In the genomic region with DNA sequence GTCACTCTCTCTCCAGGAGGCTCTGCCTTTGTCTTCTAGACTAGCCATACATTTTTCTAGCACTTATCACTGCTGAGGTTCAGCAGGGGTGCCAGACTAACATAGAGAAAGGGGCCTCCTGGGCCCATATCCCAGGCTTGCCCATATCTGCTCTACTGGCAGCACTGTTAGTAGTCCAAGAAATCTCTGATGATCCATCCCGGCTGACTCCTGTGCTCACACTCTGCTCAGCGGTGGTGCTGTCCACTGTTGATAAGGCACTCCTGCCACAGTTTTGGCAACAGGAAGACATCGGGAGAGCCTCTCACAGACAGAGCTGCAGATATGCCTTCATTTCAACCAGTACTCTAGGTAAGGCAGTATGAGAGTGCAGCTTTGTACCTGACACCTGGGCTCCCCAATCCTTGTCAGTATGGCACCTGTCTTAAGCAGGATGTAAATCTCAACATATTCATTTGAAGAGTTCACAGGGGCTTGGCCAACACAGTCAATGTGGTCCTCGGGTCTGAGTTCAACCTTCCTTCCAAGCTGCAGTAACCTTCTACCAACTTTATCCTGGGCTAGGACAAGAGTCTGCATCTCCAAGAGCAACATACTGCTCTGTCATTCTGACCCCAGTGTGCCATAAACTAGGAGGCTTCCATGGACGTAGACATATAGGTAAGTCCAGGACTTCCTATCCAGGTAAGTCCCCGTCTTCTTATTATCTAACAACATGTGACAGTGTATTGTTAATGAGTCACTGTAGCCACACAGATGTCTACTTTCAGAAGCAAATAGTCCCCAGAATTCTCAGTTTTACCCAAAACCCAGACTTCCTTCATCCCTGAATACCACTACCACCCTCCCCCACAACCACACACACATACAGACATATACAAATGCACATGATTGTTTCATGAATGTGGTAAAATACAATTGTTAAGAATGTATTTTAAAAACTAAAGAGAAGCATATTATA, we compare ENCODE assay signal across 8 cellular contexts. TPM values are rescaled to one million over a fixed set of nuclear protein-coding genes. Genes with fewer than 3 reads are reported as not detected.
DNase-seq lines count a peak whose midpoint lies in the region; ATAC-seq, FAIRE-seq and TF ChIP-seq lines count a peak whose summit lies in the region.

No MANE protein-coding gene starts in this region.

- H2AFZ ChIP-seq in endothelial cell of umbilical vein (ENCODE audit: low read depth, low read length) (no peak overlapping the region), hepatocyte (no peak overlapping the region)

- TF ChIP-seq CTCF in endothelial cell of umbilical vein (IDR thresholded peaks at IDR 0.05; ENCODE audit: extremely low read depth in 1 of 2, insufficient read depth in 1 of 2, low read depth in 1 of 2, low read length in 2 of 2), result no peak
- no peak for TF ChIP-seq CTCF in uterus (IDR thresholded peaks at IDR 0.05)
- no peak for TF ChIP-seq CTCF in hepatocyte (IDR thresholded peaks at IDR 0.05; ENCODE audit: poor library complexity)

- H3K4me2 ChIP-seq in endothelial cell of umbilical vein (ENCODE audit: insufficient read depth, low read length) (peak overlapping the region; percentile 52), hepatocyte (no peak overlapping the region)

- H3K4me1 Mint-ChIP-seq in CD4-positive, CD25-positive, alpha-beta regulatory T cell, result peaks cover 6 to 86% (median 53%) of the 10 kb centered on the region in 4 donors

- H4K20me1 ChIP-seq in endothelial cell of umbilical vein (replicated peaks; ENCODE audit: control insufficient read depth, extremely low read depth, insufficient read depth, low read length) (no peaks in the 10 kb centered on the region), hepatocyte (ENCODE audit: insufficient read depth, poor library complexity, severe bottlenecking) (peaks cover 28% of the 10 kb centered on the region)

- DNase-seq in CD4-positive, CD25-positive, alpha-beta regulatory T cell, result peak in 1 of 3 donors; percentile 37
- DNase-seq in endothelial cell of umbilical vein (ENCODE audit: low read depth, low spot score) (peak; percentile 44), uterus (no peak), NCI-H1694 (lab: John Stamatoyannopoulos, UW) (no peak), AG20443 (ENCODE audit: low spot score) (no peak), hepatocyte (ENCODE audit: low spot score) (no peak)

- no peaks in the 10 kb centered on the region for H3K9me2 ChIP-seq in hepatocyte (replicated peaks; ENCODE audit: insufficient read depth)

- intact Hi-C loops in endothelial cell of umbilical vein (cut with micrococcal nuclease), result no loop called here
- intact Hi-C loops in uterus (cut with DNase I; ENCODE audit: low total_unique reads), result no loop called here

- dilution Hi-C loops in endothelial cell of umbilical vein (cut with MboI; ENCODE audit: extremely low pct_ligation_motif_present, low sequenced_read_pairs), result no loop called here

- peaks cover 20% of the 10 kb centered on the region for H3K4me1 ChIP-seq in CD4-positive, CD25-positive, alpha-beta regulatory T cell (ENCODE audit: control insufficient read depth, insufficient read depth, low read length, poor library complexity, severe bottlenecking)
- H3K4me1 ChIP-seq in endothelial cell of umbilical vein (ENCODE audit: control insufficient read depth, extremely low read depth, insufficient read depth, low read length) (peaks cover 62% of the 10 kb centered on the region), uterus (peaks cover 32 to 34% of the 10 kb centered on the region in 2 donors), hepatocyte (ENCODE audit: insufficient read depth) (peaks cover 4% of the 10 kb centered on the region)

- H3K9me1 ChIP-seq in endothelial cell of umbilical vein (replicated peaks; ENCODE audit: control insufficient read depth, extremely low read depth, insufficient read depth, low read length), result no peaks in the 10 kb centered on the region

- no peaks in the 10 kb centered on the region for H3K27me3 Mint-ChIP-seq in CD4-positive, CD25-positive, alpha-beta regulatory T cell

- H3K79me2 ChIP-seq in endothelial cell of umbilical vein (ENCODE audit: control insufficient read depth, insufficient read depth, low read length) (peaks cover 99% of the 10 kb centered on the region), hepatocyte (peaks cover 97% of the 10 kb centered on the region)

- WGBS in hepatocyte (ENCODE audit: low lambda C conversion rate, missing lambda C conversion rate), result 55% methylated on average over 6 of the region's 6 CpGs

- H3K27ac Mint-ChIP-seq in CD4-positive, CD25-positive, alpha-beta regulatory T cell, result peak overlapping the region; percentile 5 to 88 (median 53)

- no peak overlapping the region for H3K4me3 ChIP-seq in CD4-positive, CD25-positive, alpha-beta regulatory T cell (ENCODE audit: low read depth, low read length)
- H3K4me3 ChIP-seq in endothelial cell of umbilical vein (replicated peaks in 1 of 3; ENCODE audit: insufficient read depth in 1 of 3, low read depth in 1 of 3, low read length in 3 of 3), result no peak overlapping the region
- H3K4me3 ChIP-seq in uterus, result peak overlapping the region in 1 of 2 donors; percentile 5
- no peak overlapping the region for H3K4me3 ChIP-seq in hepatocyte

- no peak for FAIRE-seq in endothelial cell of umbilical vein (lab: Jason Lieb, UNC)

- CTCF ChIA-PET in endothelial cell of umbilical vein (lab: Charles Lee), result no interaction called here

- H3K36me3 Mint-ChIP-seq in CD4-positive, CD25-positive, alpha-beta regulatory T cell, result peaks cover 19% of the 10 kb centered on the region

- TF ChIP-seq POLR2A in endothelial cell of umbilical vein (IDR thresholded peaks at IDR 0.05; ENCODE audit: low read depth, low read length), result no peak
- no peak for TF ChIP-seq POLR2A in uterus (IDR thresholded peaks at IDR 0.05)

- ATAC-seq in CD4-positive, CD25-positive, alpha-beta regulatory T cell (ENCODE audit: low read depth in 2 of 2), result peak; percentile 53 to 59
- ATAC-seq in GM21360 (IDR thresholded peaks at IDR 0.05; ENCODE audit: unreplicated experiment) (peak; percentile 81), HG03565 (IDR thresholded peaks at IDR 0.05; ENCODE audit: unreplicated experiment) (peak; percentile 84)

- H3K9me3 Mint-ChIP-seq in CD4-positive, CD25-positive, alpha-beta regulatory T cell, result peaks cover 0 to under 1% (median 0%) of the 10 kb centered on the region in 7 donors

- POLR2A ChIA-PET in endothelial cell of umbilical vein (lab: Charles Lee), result no interaction called here

- no TSS peak for BruUV-seq in endothelial cell of umbilical vein (replicated peaks; lab: Mats Ljungman, UMichigan)

- H3K36me3 ChIP-seq in CD4-positive, CD25-positive, alpha-beta regulatory T cell (ENCODE audit: control insufficient read depth, insufficient read depth, low read length), result no peaks in the 10 kb centered on the region
- H3K36me3 ChIP-seq in endothelial cell of umbilical vein (ENCODE audit: control insufficient read depth in 2 of 2, extremely low read depth in 1 of 2, insufficient read depth in 2 of 2, low read length in 2 of 2) (peaks cover 0 to 4% of the 10 kb centered on the region in 2 experiments), uterus (no peaks in the 10 kb centered on the region), hepatocyte (replicated peaks; ENCODE audit: insufficient read depth, low read depth) (no peaks in the 10 kb centered on the region)

- H3K9ac ChIP-seq in endothelial cell of umbilical vein (replicated peaks; ENCODE audit: extremely low read depth, insufficient read depth, low read length), result no peak overlapping the region

- peak overlapping the region in 2 of 4 donors; percentile 7 to 40 for H3K4me3 Mint-ChIP-seq in CD4-positive, CD25-positive, alpha-beta regulatory T cell

- no peaks in the 10 kb centered on the region for H3K9me3 ChIP-seq in CD4-positive, CD25-positive, alpha-beta regulatory T cell (ENCODE audit: control insufficient read depth in 2 of 2, low read length in 2 of 2)
- H3K9me3 ChIP-seq in endothelial cell of umbilical vein (replicated peaks; ENCODE audit: control insufficient read depth, insufficient read depth, low read length) (no peaks in the 10 kb centered on the region), uterus (no peaks in the 10 kb centered on the region), hepatocyte (ENCODE audit: low read depth) (no peaks in the 10 kb centered on the region)

- H3K27ac ChIP-seq in CD4-positive, CD25-positive, alpha-beta regulatory T cell (ENCODE audit: insufficient read depth, low read length, poor library complexity, severe bottlenecking), result no peak overlapping the region
- no peak overlapping the region for H3K27ac ChIP-seq in endothelial cell of umbilical vein (ENCODE audit: insufficient read depth, low read depth, low read length)
- H3K27ac ChIP-seq in uterus, result peak overlapping the region; percentile 62 to 100
- no peak overlapping the region for H3K27ac ChIP-seq in hepatocyte

- no peaks in the 10 kb centered on the region for H3K27me3 ChIP-seq in CD4-positive, CD25-positive, alpha-beta regulatory T cell (ENCODE audit: control insufficient read depth, insufficient read depth, low read length)
- H3K27me3 ChIP-seq in endothelial cell of umbilical vein (ENCODE audit: control insufficient read depth in 2 of 2, insufficient read depth in 2 of 2, low read length in 2 of 2), result no peaks in the 10 kb centered on the region
- no peaks in the 10 kb centered on the region for H3K27me3 ChIP-seq in uterus
- no peaks in the 10 kb centered on the region for H3K27me3 ChIP-seq in hepatocyte

TF ChIP-seq in endothelial cell of umbilical vein, 7 proteins besides CTCF, POLR2A, EP300 and RAD21:
- TF ChIP-seq, protein P1, sequence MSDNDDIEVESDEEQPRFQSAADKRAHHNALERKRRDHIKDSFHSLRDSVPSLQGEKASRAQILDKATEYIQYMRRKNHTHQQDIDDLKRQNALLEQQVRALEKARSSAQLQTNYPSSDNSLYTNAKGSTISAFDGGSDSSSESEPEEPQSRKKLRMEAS (IDR thresholded peaks at IDR 0.05; ENCODE audit: insufficient read depth, insufficient read length), result no peak
- TF ChIP-seq GATA2 (IDR thresholded peaks at IDR 0.05; ENCODE audit: insufficient read depth, insufficient read length, low read depth, low read length) (no peak), EZH2 (IDR thresholded peaks at IDR 0.05; ENCODE audit: borderline replicate concordance, low read depth, low read length, severe bottlenecking) (no peak)

RNA-seq across cellular contexts. Expression of a gene that starts 16.2 kb away (rescaled TPM):
- total RNA-seq in CD4-positive, CD25-positive, alpha-beta regulatory T cell, result 64.3 TPM
- polyA plus RNA-seq in CD4-positive, CD25-positive, alpha-beta regulatory T cell, result 10 to 100 TPM in 1 of 4 donors, 1 to 10 TPM in 3; 5.9 to 10.7 (median 8.8) TPM
- total RNA-seq in endothelial cell of umbilical vein (42.9 and 53.7 TPM in 2 replicates), uterus (10 to 100 TPM; 20.9 to 96.0 (median 39.4) TPM), hepatocyte (6.3 and 18.6 TPM in 2 replicates)
- polyA plus RNA-seq in endothelial cell of umbilical vein (29.0 and 32.8 TPM in 2 replicates), hepatocyte (7.9 and 8.4 TPM in 2 replicates)
- polyA plus RNA-seq in endothelial cell of umbilical vein (2011; cell fraction: cytosol; rRNA removed), result 20.1 and 30.8 TPM in 2 replicates
- 73.6 and 75.1 TPM in 2 replicates for polyA plus RNA-seq in endothelial cell of umbilical vein (2011; cell fraction: nucleus; rRNA removed)
- polyA plus RNA-seq in endothelial cell of umbilical vein (2012), result 19.7 and 20.4 TPM in 2 replicates
- 81.9 and 86.4 TPM in 2 replicates for polyA minus RNA-seq in endothelial cell of umbilical vein
- polyA minus RNA-seq in endothelial cell of umbilical vein (2011; cell fraction: cytosol; rRNA and poly(A)+ RNA removed), result 1.2 TPM
- 99.2 and 119 TPM in 2 replicates for polyA minus RNA-seq in endothelial cell of umbilical vein (2011; cell fraction: nucleus; rRNA and poly(A)+ RNA removed)

Comparison
In these comparisons a context has a peak if more than half of its experiments do, and no peak if none do; other contexts are left out.
1. H3K27ac ChIP-seq: peak in uterus (2 of 2); none in CD4-positive, CD25-positive, alpha-beta regulatory T cell (single experiment), endothelial cell of umbilical vein (single experiment) and hepatocyte (single experiment).
2. Peak in every context shown above with its lines, with median percentiles within 50 percentile points of each other: ATAC-seq.